In the genomic region with DNA sequence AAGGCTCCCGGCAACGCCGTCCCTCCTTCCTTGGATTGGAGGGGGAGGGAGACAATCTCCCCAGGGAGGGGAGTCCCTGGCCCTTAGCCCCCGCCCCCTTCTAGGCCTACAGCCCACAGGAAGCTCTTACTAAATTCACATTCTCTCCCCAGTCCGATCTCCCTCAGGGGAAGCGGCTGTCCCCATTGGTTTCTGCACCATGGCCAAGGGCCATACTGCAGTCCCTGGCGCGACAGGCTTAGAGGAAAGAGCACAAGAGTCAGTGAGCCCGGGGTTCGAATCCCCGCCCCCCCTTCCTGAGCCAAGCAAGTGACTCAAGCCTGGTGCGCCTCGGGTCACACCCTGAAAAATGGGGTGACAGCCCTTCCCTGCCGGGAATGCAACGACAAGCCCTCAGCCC, we compare ENCODE assay signal across 8 cellular contexts. TPM values are rescaled to one million over a fixed set of nuclear protein-coding genes. Genes with fewer than 3 reads are reported as not detected.
A peak's percentile ranks its signal among the peaks of the same experiment; 100 is the strongest.
DNase-seq lines count a peak whose midpoint lies in the region; ATAC-seq, FAIRE-seq and TF ChIP-seq lines count a peak whose summit lies in the region.

No MANE protein-coding gene starts in this region.

- ATAC-seq in HG02642 (IDR thresholded peaks at IDR 0.05; ENCODE audit: poor library complexity, unreplicated experiment): no peak
- ATAC-seq in GM18502 (IDR thresholded peaks at IDR 0.05; ENCODE audit: poor library complexity, unreplicated experiment): no peak

- FAIRE-seq in GM12891 (lab: Jason Lieb, UNC): no peak

- no peaks in the 10 kb centered on the region for H3K36me3 ChIP-seq in CD4-positive, alpha-beta memory T cell (ENCODE audit: insufficient read depth, low read length)
- no peaks in the 10 kb centered on the region for H3K36me3 ChIP-seq in effector memory CD4-positive, alpha-beta T cell (ENCODE audit: control insufficient read depth, insufficient read depth, low read length)

- peak overlapping the region in 1 of 7 donors; percentile 42 for H3K27ac Mint-ChIP-seq in CD4-positive, alpha-beta memory T cell
- no peak overlapping the region for H3K27ac Mint-ChIP-seq in neural crest cell (ENCODE audit: unreplicated experiment)

- intact Hi-C loops in CD4-positive, alpha-beta memory T cell (cut with micrococcal nuclease): loop anchor here (5.0 to 10.0 kb wide), 4 partner anchors 223 to 995 kb away; a partner anchor contains a TSS

- peaks cover 15% of the 10 kb centered on the region for H3K4me1 ChIP-seq in CD4-positive, alpha-beta memory T cell (ENCODE audit: insufficient read depth, low read length)
- H3K4me1 ChIP-seq in effector memory CD4-positive, alpha-beta T cell (ENCODE audit: control insufficient read depth, insufficient read depth, low read length, poor library complexity, severe bottlenecking): peaks cover 15% of the 10 kb centered on the region

- no peaks in the 10 kb centered on the region for H3K9me3 ChIP-seq in CD4-positive, alpha-beta memory T cell (ENCODE audit: control insufficient read depth in 1 of 2, low read length in 2 of 2)
- H3K9me3 ChIP-seq in effector memory CD4-positive, alpha-beta T cell (ENCODE audit: control insufficient read depth, low read length): no peaks in the 10 kb centered on the region

- CTCF ChIA-PET in CD4-positive, alpha-beta memory T cell (lab: Charles Lee; ENCODE audit: partially characterized antibody): interaction anchor here (1.8 kb wide), 1 partner anchor 19 kb away, joined by 5 read pairs; no protein-coding TSS in a partner anchor

- H3K9me3 Mint-ChIP-seq in CD4-positive, alpha-beta memory T cell: peaks cover 0 to 3% (median 0%) of the 10 kb centered on the region in 8 donors
- no peaks in the 10 kb centered on the region for H3K9me3 Mint-ChIP-seq in neural crest cell

- no peak for DNase-seq in CD4-positive, alpha-beta memory T cell
- peak; percentile 26 for DNase-seq in LHCN-M2 (ENCODE audit: low read depth)
- DNase-seq in effector memory CD4-positive, alpha-beta T cell: no peak
- no peak for DNase-seq in neural crest cell (ENCODE audit: low read depth, low spot score)
- DNase-seq in NCI-H526 treated with DMSO at 0.1 percent for 48 hours (lab: John Stamatoyannopoulos, UW): no peak
- DNase-seq in GM12891 (ENCODE audit: insufficient read length, low spot score): no peak

- peak overlapping the region in 1 of 2 donors; percentile 83 for H3K4me3 ChIP-seq in CD4-positive, alpha-beta memory T cell (ENCODE audit: low read length in 2 of 2)
- H3K4me3 ChIP-seq in effector memory CD4-positive, alpha-beta T cell (ENCODE audit: insufficient read depth, low read depth, low read length, poor library complexity, severe bottlenecking): peak overlapping the region; percentile 91

- H3K27ac ChIP-seq in CD4-positive, alpha-beta memory T cell (ENCODE audit: low read depth, low read length): no peak overlapping the region
- H3K27ac ChIP-seq in effector memory CD4-positive, alpha-beta T cell (ENCODE audit: insufficient read depth, low read length, poor library complexity, severe bottlenecking): no peak overlapping the region

- peaks cover 5% of the 10 kb centered on the region for H3K27me3 ChIP-seq in CD4-positive, alpha-beta memory T cell (ENCODE audit: insufficient read depth, low read length)
- H3K27me3 ChIP-seq in effector memory CD4-positive, alpha-beta T cell (replicated peaks; ENCODE audit: control insufficient read depth, insufficient read depth, low read length, poor library complexity, severe bottlenecking): no peaks in the 10 kb centered on the region

- TF ChIP-seq POLR2A in GM12891 (IDR thresholded peaks at IDR 0.05; ENCODE audit: low read depth, low read length): no peak

- H3K36me3 Mint-ChIP-seq in CD4-positive, alpha-beta memory T cell: peaks cover 0 to 4% of the 10 kb centered on the region in 2 donors
- H3K36me3 Mint-ChIP-seq in neural crest cell (ENCODE audit: low read depth): no peaks in the 10 kb centered on the region

- peaks cover 1 to 6% of the 10 kb centered on the region in 2 donors for H3K27me3 Mint-ChIP-seq in CD4-positive, alpha-beta memory T cell
- H3K27me3 Mint-ChIP-seq in neural crest cell (ENCODE audit: low read depth): peaks cover 43% of the 10 kb centered on the region

- H3K4me1 Mint-ChIP-seq in CD4-positive, alpha-beta memory T cell: peaks cover 11 to 29% (median 19%) of the 10 kb centered on the region in 4 donors
- H3K4me1 Mint-ChIP-seq in neural crest cell: peaks cover 15% of the 10 kb centered on the region

- POLR2A ChIA-PET in CD4-positive, alpha-beta memory T cell (lab: Charles Lee; ENCODE audit: partially characterized antibody): interaction anchor here (3.0 kb wide), 1 partner anchor 43 kb away, joined by 25 read pairs; a partner anchor contains a TSS

- no peak for TF ChIP-seq CTCF in neural crest cell (conservative IDR thresholded peaks at IDR 0.05)

- H3K4me3 Mint-ChIP-seq in CD4-positive, alpha-beta memory T cell: peak overlapping the region; percentile 50 to 74 (median 66)
- H3K4me3 Mint-ChIP-seq in neural crest cell: peak overlapping the region; percentile 78

TF ChIP-seq in GM12891, 5 proteins besides CTCF, POLR2A, EP300 and RAD21:
- no peak for TF ChIP-seq POU2F2 (IDR thresholded peaks at IDR 0.05; ENCODE audit: low read depth, low read length)
- TF ChIP-seq POLR2AphosphoS5 (IDR thresholded peaks at IDR 0.05; ENCODE audit: low read depth, low read length): no peak
- TF ChIP-seq TAF1 (IDR thresholded peaks at IDR 0.05; ENCODE audit: low read depth, low read length): no peak
- TF ChIP-seq PAX5 (IDR thresholded peaks at IDR 0.05; ENCODE audit: insufficient read depth, low read length, severe bottlenecking): no peak
- no peak for TF ChIP-seq SPI1 (IDR thresholded peaks at IDR 0.05; ENCODE audit: low read depth, low read length)

RNA-seq across cellular contexts. Expression of a gene that starts 1.1 kb away (rescaled TPM):
- total RNA-seq in CD4-positive, alpha-beta memory T cell: 1 to 10 TPM; 6.2 to 7.9 TPM
- polyA plus RNA-seq in CD4-positive, alpha-beta memory T cell: 1 to 10 TPM in 1 of 2 donors, under 1 TPM in 1; 0.44 to 1.3 TPM
- total RNA-seq in LHCN-M2 (2014; rRNA removed) (1.7 and 2.6 TPM in 2 replicates), neural crest cell (3.8 and 6.8 TPM in 2 replicates)
- polyA plus RNA-seq in LHCN-M2 (2012): 1.8 TPM
- polyA plus RNA-seq in GM12891 (2012; ENCODE audit: low read depth, missing spikeins): 0.23 TPM

RNA-seq across cellular contexts. Expression of a gene that starts 41.6 kb away (rescaled TPM):
- 10 to 100 TPM; 37.1 to 41.3 TPM for total RNA-seq in CD4-positive, alpha-beta memory T cell
- 10 to 100 TPM in 1 of 2 donors, 1 to 10 TPM in 1; 7.9 to 14.3 TPM for polyA plus RNA-seq in CD4-positive, alpha-beta memory T cell
- total RNA-seq in LHCN-M2 (2014; rRNA removed) (5.0 and 6.5 TPM in 2 replicates), neural crest cell (2.5 and 2.7 TPM in 2 replicates)
- polyA plus RNA-seq in LHCN-M2 (2012): 0.92 TPM
- 18.5 TPM for polyA plus RNA-seq in GM12891 (2012; ENCODE audit: low read depth, missing spikeins)
